In the genomic region with DNA sequence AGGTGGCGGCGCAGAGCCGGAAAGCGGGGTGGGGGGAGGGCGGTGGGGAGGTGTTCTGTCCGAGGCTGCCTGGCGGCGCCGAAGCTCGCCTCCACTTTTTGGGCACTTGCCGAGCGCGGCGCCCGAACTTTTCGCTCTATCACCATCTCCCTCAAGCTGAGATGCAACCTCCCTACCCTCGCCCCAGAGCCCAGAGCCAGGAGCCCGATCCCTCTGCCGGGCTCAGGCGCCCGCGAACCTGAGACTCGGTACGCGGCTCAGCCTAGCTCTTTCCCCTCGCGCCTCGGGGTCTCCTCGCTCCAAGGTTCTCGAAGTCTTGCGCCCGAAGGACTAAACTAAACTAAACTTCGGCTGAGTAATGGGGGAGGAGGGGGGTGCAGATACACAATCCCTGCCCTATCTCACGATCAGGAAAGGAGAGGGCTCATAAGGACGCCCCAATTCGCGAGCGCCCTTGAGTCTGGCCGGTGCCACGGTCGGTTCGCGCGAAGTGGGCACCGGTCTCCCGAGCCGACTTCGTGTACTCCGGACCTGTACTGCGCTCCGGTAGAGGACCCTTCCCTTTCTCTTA, we compare ENCODE assay signal across 8 cellular contexts. TPM values are rescaled to one million over a fixed set of nuclear protein-coding genes. Genes with fewer than 3 reads are reported as not detected.
DNase-seq lines count a peak whose midpoint lies in the region; TF ChIP-seq lines count a peak whose summit lies in the region.

No MANE protein-coding gene starts in this region.

- peak overlapping the region; percentile 82 for H3K4me3 ChIP-seq in AG04450 (ENCODE audit: low read depth, low read length)
- peak overlapping the region; percentile 95 for H3K4me3 ChIP-seq in HUES64 (ENCODE audit: low read length)
- peak overlapping the region in 2 of 4 experiments; percentile 3 to 51 for H3K4me3 ChIP-seq in fibroblast of lung (replicated peaks in 1 of 4; ENCODE audit: control extremely low read depth in 1 of 4, insufficient read depth in 1 of 4, low read depth in 3 of 4, low read length in 4 of 4)
- H3K4me3 ChIP-seq in neural progenitor cell: peak overlapping the region; percentile 97
- no peak overlapping the region for H3K4me3 ChIP-seq in Karpas-422 (ENCODE audit: low read length)

- H3K4me2 ChIP-seq in fibroblast of lung (ENCODE audit: extremely low read depth, insufficient read depth, low read length) (peak overlapping the region; percentile 15), neural progenitor cell (peak overlapping the region; percentile 98), Karpas-422 (ENCODE audit: low read depth, low read length, poor library complexity, severe bottlenecking) (no peak overlapping the region)

- H3K79me2 ChIP-seq in fibroblast of lung (ENCODE audit: control insufficient read depth, insufficient read depth, low read length) (no peaks in the 10 kb centered on the region), neural progenitor cell (ENCODE audit: low read depth) (peaks cover 79% of the 10 kb centered on the region), Karpas-422 (ENCODE audit: low read length) (no peaks in the 10 kb centered on the region)

- H3K27ac ChIP-seq in AG04450 (ENCODE audit: low read depth, low read length) (peak overlapping the region; percentile 75), HUES64 (ENCODE audit: low read depth, low read length) (peak overlapping the region; percentile 100), fibroblast of lung (ENCODE audit: insufficient read depth, low read length) (no peak overlapping the region), neural progenitor cell (peak overlapping the region; percentile 97), Karpas-422 (ENCODE audit: low read length) (no peak overlapping the region)

- no peaks in the 10 kb centered on the region for H3K9me2 ChIP-seq in Karpas-422 (replicated peaks; ENCODE audit: insufficient read depth, low read length)

- DNase-seq in AG04450 (ENCODE audit: low read depth, low spot score): no peak
- peak in 1 of 2 donors; percentile 10 for DNase-seq in fibroblast of lung (ENCODE audit: low read depth in 2 of 2)
- DNase-seq in neural progenitor cell (ENCODE audit: low spot score): no peak
- DNase-seq in GF-D8 (lab: John Stamatoyannopoulos, UW): no peak
- DNase-seq in activated CD4-positive, alpha-beta memory T cell treated with anti-CD3 and anti-CD28 coated beads, Interleukin-2, amount 10 ng/mL, durations not matched to agents 7 days and 5 days: no peak
- no peak for DNase-seq in Karpas-422
- DNase-seq in NK-92 treated with Interleukin-12 subunit alpha and Interleukin-12 subunit beta, amount 100 ng/mL, for 24 hours (lab: John Stamatoyannopoulos, UW): no peak

- H3K9me3 ChIP-seq in AG04450 (ENCODE audit: control insufficient read depth, insufficient read depth, low read length) (peaks cover 8% of the 10 kb centered on the region; the same call in 1 of the 2 replicates), HUES64 (ENCODE audit: insufficient read depth, low read depth, low read length) (no peaks in the 10 kb centered on the region), fibroblast of lung (ENCODE audit: control insufficient read depth, insufficient read depth, low read depth, low read length) (no peaks in the 10 kb centered on the region), neural progenitor cell (ENCODE audit: low read depth) (no peaks in the 10 kb centered on the region), Karpas-422 (ENCODE audit: low read length) (peaks cover 6% of the 10 kb centered on the region; the same call in 1 of the 2 replicates)

- TF ChIP-seq CTCF in AG04450 (IDR thresholded peaks at IDR 0.05; ENCODE audit: low read depth, low read length): no peak
- no peak for TF ChIP-seq CTCF in fibroblast of lung (conservative IDR thresholded peaks at IDR 0.05 in 1 of 2, IDR thresholded peaks at IDR 0.05 in 1 of 2; ENCODE audit: low read depth in 1 of 2, low read length in 2 of 2)
- TF ChIP-seq CTCF in neural progenitor cell (IDR thresholded peaks at IDR 0.05): no peak

- under 1% methylated on average over 48 of the region's 51 CpGs for WGBS in HUES64

- peaks cover 17% of the 10 kb centered on the region for H3K27me3 ChIP-seq in AG04450 (ENCODE audit: control insufficient read depth, insufficient read depth, low read length)
- H3K27me3 ChIP-seq in HUES64 (ENCODE audit: insufficient read depth, low read length): peaks cover 35% of the 10 kb centered on the region
- H3K27me3 ChIP-seq in fibroblast of lung (ENCODE audit: control insufficient read depth, insufficient read depth, low read length): peaks cover 51% of the 10 kb centered on the region
- H3K27me3 ChIP-seq in neural progenitor cell: peaks cover 22% of the 10 kb centered on the region
- no peaks in the 10 kb centered on the region for H3K27me3 ChIP-seq in Karpas-422 (ENCODE audit: low read length)

- H3K4me1 ChIP-seq in HUES64 (ENCODE audit: insufficient read depth, low read length) (peaks cover 24% of the 10 kb centered on the region), fibroblast of lung (ENCODE audit: control insufficient read depth, extremely low read depth, insufficient read depth, low read length) (no peaks in the 10 kb centered on the region), neural progenitor cell (peaks cover 27% of the 10 kb centered on the region), Karpas-422 (ENCODE audit: low read length) (no peaks in the 10 kb centered on the region)

- no peaks in the 10 kb centered on the region for H3K9me3 Mint-ChIP-seq in neural progenitor cell
- H3K9me3 Mint-ChIP-seq in activated CD4-positive, alpha-beta memory T cell treated with anti-CD3 and anti-CD28 coated beads, Interleukin-2, amount 10 ng/mL, durations not matched to agents 7 days and 5 days: peaks cover 5% of the 10 kb centered on the region

- H3K27me3 Mint-ChIP-seq in neural progenitor cell (ENCODE audit: insufficient read depth, low read depth): peaks cover 40% of the 10 kb centered on the region
- peaks cover 73% of the 10 kb centered on the region for H3K27me3 Mint-ChIP-seq in activated CD4-positive, alpha-beta memory T cell treated with anti-CD3 and anti-CD28 coated beads, Interleukin-2, amount 10 ng/mL, durations not matched to agents 7 days and 5 days

- no peaks in the 10 kb centered on the region for H3K36me3 Mint-ChIP-seq in neural progenitor cell
- H3K36me3 Mint-ChIP-seq in activated CD4-positive, alpha-beta memory T cell treated with anti-CD3 and anti-CD28 coated beads, Interleukin-2, amount 10 ng/mL, durations not matched to agents 7 days and 5 days (ENCODE audit: low read depth): peaks cover 9% of the 10 kb centered on the region

- H3K9ac ChIP-seq in HUES64 (ENCODE audit: low read depth, low read length) (peak overlapping the region; percentile 94), fibroblast of lung (ENCODE audit: insufficient read depth, low read length) (no peak overlapping the region), neural progenitor cell (peak overlapping the region; percentile 70), Karpas-422 (ENCODE audit: low read length) (no peak overlapping the region)

- H3K4me1 Mint-ChIP-seq in neural progenitor cell: peaks cover 52% of the 10 kb centered on the region
- peaks cover 6% of the 10 kb centered on the region for H3K4me1 Mint-ChIP-seq in activated CD4-positive, alpha-beta memory T cell treated with anti-CD3 and anti-CD28 coated beads, Interleukin-2, amount 10 ng/mL, durations not matched to agents 7 days and 5 days

- POLR2A ChIA-PET in AG04450 (lab: Yijun Ruan, JAX): interaction anchor here (0.6 to 1.3 kb wide), 4 partner anchors 23 to 670 kb away, joined by 3 to 8 read pairs (median 4); no protein-coding TSS in a partner anchor
- POLR2A ChIA-PET in activated CD4-positive, alpha-beta memory T cell treated with anti-CD3 and anti-CD28 coated beads, Interleukin-2, amount 10 ng/mL, durations not matched to agents 7 days and 5 days (lab: Charles Lee): no interaction called here

- H2AFZ ChIP-seq in fibroblast of lung (ENCODE audit: low read length) (no peak overlapping the region), neural progenitor cell (replicated peaks) (no peak overlapping the region), Karpas-422 (ENCODE audit: low read length) (no peak overlapping the region)

- H3F3A ChIP-seq in neural progenitor cell (ENCODE audit: low read depth): peaks cover 60% of the 10 kb centered on the region

- H4K20me1 ChIP-seq in fibroblast of lung (ENCODE audit: control insufficient read depth, extremely low read depth, insufficient read depth, low read length) (no peaks in the 10 kb centered on the region), neural progenitor cell (ENCODE audit: low read depth) (peaks cover 20% of the 10 kb centered on the region), Karpas-422 (ENCODE audit: insufficient read depth, low read depth, low read length) (no peaks in the 10 kb centered on the region)

- H3K27ac Mint-ChIP-seq in neural progenitor cell: peak overlapping the region; percentile 96
- no peak overlapping the region for H3K27ac Mint-ChIP-seq in activated CD4-positive, alpha-beta memory T cell treated with anti-CD3 and anti-CD28 coated beads, Interleukin-2, amount 10 ng/mL, durations not matched to agents 7 days and 5 days

- peak overlapping the region; percentile 87 for H3K4me3 Mint-ChIP-seq in neural progenitor cell
- no peak overlapping the region for H3K4me3 Mint-ChIP-seq in activated CD4-positive, alpha-beta memory T cell treated with anti-CD3 and anti-CD28 coated beads, Interleukin-2, amount 10 ng/mL, durations not matched to agents 7 days and 5 days

- CTCF ChIA-PET in AG04450 (lab: Charles Lee): interaction anchor here (1.4 to 1.6 kb wide), 2 partner anchors 346 to 609 kb away, joined by 3 to 5 read pairs; no protein-coding TSS in a partner anchor
- CTCF ChIA-PET in activated CD4-positive, alpha-beta memory T cell treated with anti-CD3 and anti-CD28 coated beads, Interleukin-2, amount 10 ng/mL, durations not matched to agents 7 days and 5 days (lab: Charles Lee): no interaction called here

- H3K36me3 ChIP-seq in HUES64 (ENCODE audit: insufficient read depth, low read length): no peaks in the 10 kb centered on the region; the same call in 1 of the 2 replicates
- H3K36me3 ChIP-seq in fibroblast of lung (ENCODE audit: control insufficient read depth, insufficient read depth, low read length): no peaks in the 10 kb centered on the region
- H3K36me3 ChIP-seq in neural progenitor cell: no peaks in the 10 kb centered on the region
- no peaks in the 10 kb centered on the region for H3K36me3 ChIP-seq in Karpas-422 (ENCODE audit: insufficient read depth, low read length)

RNA-seq across cellular contexts. Expression of gene SALL1, which starts 1.7 kb away (rescaled TPM):
- polyA plus RNA-seq in AG04450 (2011; rRNA removed) (9.9 and 11.0 TPM in 2 replicates), fibroblast of lung (0.10 and 0.14 TPM in 2 replicates)
- 11.9 and 14.0 TPM in 2 replicates for polyA minus RNA-seq in AG04450 (2011; rRNA and poly(A)+ RNA removed)
- 62.6 TPM for polyA plus RNA-seq in HUES64 (2013, experiment 1 of 2)
- polyA plus RNA-seq in HUES64 (2013, experiment 2 of 2): 75.5 TPM
- total RNA-seq in fibroblast of lung (under 0.01 and 0.17 TPM in 2 replicates), neural progenitor cell (ENCODE audit: low replicate concordance) (50.3 and 70.7 TPM in 2 replicates)
- 0.10 and 0.15 TPM in 2 replicates for polyA plus RNA-seq in fibroblast of lung (2012)
- 0.31 and 0.82 TPM in 2 replicates for polyA minus RNA-seq in fibroblast of lung (ENCODE audit: low replicate concordance)
- not detected for total RNA-seq in activated CD4-positive, alpha-beta memory T cell treated with anti-CD3 and anti-CD28 coated beads, Interleukin-2, amount 10 ng/mL, durations not matched to agents 7 days and 5 days
- not detected in 2 replicates for total RNA-seq in Karpas-422 (2014; rRNA removed; shearing (Covaris generic); ENCODE audit: low replicate concordance)

Comparison
In these comparisons a context has a peak if more than half of its experiments do, and no peak if none do; other contexts are left out.
1. H3K27ac ChIP-seq: peak in AG04450 (single experiment), HUES64 (single experiment) and neural progenitor cell (single experiment); none in fibroblast of lung (single experiment) and Karpas-422 (single experiment).
2. H3K9ac ChIP-seq: peak in HUES64 (single experiment) and neural progenitor cell (single experiment); none in fibroblast of lung (single experiment) and Karpas-422 (single experiment).
3. RNA of gene SALL1, which starts 1.7 kb away (total RNA-seq): 50.3 to 70.7 TPM in neural progenitor cell; under 0.01 to 0.17 TPM in fibroblast of lung, not detected in activated CD4-positive, alpha-beta memory T cell treated with anti-CD3 and anti-CD28 coated beads, Interleukin-2, amount 10 ng/mL, durations not matched to agents 7 days and 5 days and not detected in Karpas-422; every median in the first group is over 10 times any median in the second.